2 cellular contexts compared by ENCODE assay signal in genomic region chr4:174475528-174475927, GRCh38.
A peak's percentile ranks its signal among the peaks of the same experiment; 100 is the strongest.
TF ChIP-seq lines count a peak whose summit lies in the region.

No MANE protein-coding gene starts in this region.

TF ChIP-seq in K562, 482 proteins besides CTCF, POLR2A, EP300 and RAD21 (continued from another document and continues in another):
- no peak for TF ChIP-seq BCLAF1 (IDR thresholded peaks at IDR 0.05; ENCODE audit: borderline replicate concordance in 1 of 2, control insufficient read depth in 1 of 2, low read depth in 2 of 2, low read length in 1 of 2)
- TF ChIP-seq NR0B1 (IDR thresholded peaks at IDR 0.05; ENCODE audit: partially characterized antibody) = no peak
- peak; percentile 84 for TF ChIP-seq CBFA2T3 (IDR thresholded peaks at IDR 0.05)
- TF ChIP-seq ZKSCAN3 (CRISPR knock-in tag; IDR thresholded peaks at IDR 0.05) = no peak
- TF ChIP-seq HNRNPUL1 (IDR thresholded peaks at IDR 0.05; ENCODE audit: low read length) = no peak
- no peak for TF ChIP-seq PCBP1 (IDR thresholded peaks at IDR 0.05; ENCODE audit: low read depth, low read length, poor library complexity, severe bottlenecking)
- no peak for TF ChIP-seq ZBTB40 (IDR thresholded peaks at IDR 0.05)
- no peak for TF ChIP-seq ZBTB40 (CRISPR knock-in tag; IDR thresholded peaks at IDR 0.05)
- no peak for TF ChIP-seq RBFOX2 (IDR thresholded peaks at IDR 0.05; ENCODE audit: low read depth, low read length)

TF ChIP-seq in SK-N-SH treated with all-trans-retinoic acid at 6 μM for 48 hours, 23 proteins besides CTCF, POLR2A, EP300 and RAD21 (continued from another document):
- TF ChIP-seq POU6F1 (CRISPR knock-in tag; IDR thresholded peaks at IDR 0.05; ENCODE audit: borderline replicate concordance, low read depth) (no peak), CREB5 (CRISPR knock-in tag; IDR thresholded peaks at IDR 0.05; ENCODE audit: low read depth) (no peak), ARNTL (CRISPR knock-in tag; IDR thresholded peaks at IDR 0.05; ENCODE audit: borderline replicate concordance, low read depth) (no peak), OSR1 (CRISPR knock-in tag; IDR thresholded peaks at IDR 0.05) (no peak), PATZ1 (CRISPR knock-in tag; IDR thresholded peaks at IDR 0.05; ENCODE audit: borderline replicate concordance) (no peak), ISL1 (CRISPR knock-in tag; IDR thresholded peaks at IDR 0.05) (no peak), SNAI2 (CRISPR knock-in tag; IDR thresholded peaks at IDR 0.05) (no peak), GLIS3 (CRISPR knock-in tag; IDR thresholded peaks at IDR 0.05) (no peak), ESRRG (CRISPR knock-in tag; IDR thresholded peaks at IDR 0.05) (no peak), TCF4 (CRISPR knock-in tag; IDR thresholded peaks at IDR 0.05; ENCODE audit: borderline replicate concordance) (no peak)
